Comparison of ENCODE assay signal across 28 cellular contexts in genomic region chr5:93606384-93606752, GRCh38. TPM values are rescaled to one million over a fixed set of nuclear protein-coding genes. Genes with fewer than 3 reads are reported as not detected.
"Had no signal": no experiment of that assay in that cellular context is flagged by ENCODE, and none has a peak within 500 bp of the region (broad histone marks: within the 10 kb centered on the region; RNA-seq: fewer than 3 reads in every experiment).

No MANE protein-coding gene starts in this region.

- H3K36me3 Mint-ChIP-seq: activated naive CD8-positive, alpha-beta T cell had no signal

- H3K9me3 Mint-ChIP-seq: activated T-helper 1 cell treated with anti-CD3 and anti-CD28 coated beads, Interleukin-12 subunit alpha, Interleukin-12 subunit beta, Interleukin-2, Interleukin-4 antibody, amounts not matched to agents 30 ng/mL and 10 ng/mL and 1 ng/mL, durations not matched to agents 14 hours and 24 hours and 36 hours; T-helper 1 cell treated with Interleukin-12 subunit alpha and Interleukin-12 subunit beta and Interleukin-4 antibody, amounts not matched to agents 30 μg/mL and 1 μg/mL, for 36 hours had no signal

- H3K9me3 ChIP-seq: breast epithelium, Peyer's patch, SJCRH30 had no signal

- H3K4me3 ChIP-seq: breast epithelium, Peyer's patch, SJCRH30 had no signal

- H3K27ac ChIP-seq: breast epithelium, Peyer's patch, RWPE1, SJCRH30 had no signal

- ATAC-seq: activated CD8-positive, alpha-beta T cell treated with anti-CD3 and anti-CD28 coated beads, Interleukin-2, amount 10 ng/mL, durations not matched to agents 7 days and 5 days had no signal

- H3K27me3 ChIP-seq: SJCRH30 had no signal

- H3K27ac Mint-ChIP-seq: activated CD8-positive, alpha-beta T cell treated with anti-CD3 and anti-CD28 coated beads, Interleukin-2, amount 10 ng/mL, durations not matched to agents 7 days and 5 days; activated naive CD8-positive, alpha-beta T cell; activated T-helper 1 cell treated with anti-CD3 and anti-CD28 coated beads, Interleukin-12 subunit alpha, Interleukin-12 subunit beta, Interleukin-2, Interleukin-4 antibody, amounts not matched to agents 30 ng/mL and 10 ng/mL and 1 ng/mL, durations not matched to agents 14 hours and 24 hours and 36 hours; T-helper 1 cell treated with Interleukin-12 subunit alpha and Interleukin-12 subunit beta and Interleukin-4 antibody, amounts not matched to agents 30 μg/mL and 1 μg/mL, for 36 hours had no signal

- DNase-seq: activated CD4-positive, alpha-beta T cell treated with anti-CD3 and anti-CD28 coated beads for 48 hours; activated CD4-positive, alpha-beta T cell treated with anti-CD3 and anti-CD28 coated beads, Interleukin-2, amount 50 U/mL, for 4 hours; activated CD4-positive, CD25-positive, alpha-beta regulatory T cell treated with anti-CD3 and anti-CD28 coated beads, Interleukin-2, amount 50 U/mL, for 72 hours; activated CD8-positive, alpha-beta memory T cell treated with anti-CD3 and anti-CD28 coated beads, Interleukin-2, amount 50 U/mL, for 48 hours; activated CD8-positive, alpha-beta T cell treated with anti-CD3 and anti-CD28 coated beads, Interleukin-2, amount 10 ng/mL, durations not matched to agents 7 days and 5 days; activated effector memory CD4-positive, alpha-beta T cell treated with Interleukin-2 at 50 U/mL for 16 hours; activated naive CD4-positive, alpha-beta T cell; activated T-cell treated with anti-CD3 and anti-CD28 coated beads, Interleukin-2, amount 50 U/mL, for 1 hour; amygdala; caudate nucleus; Karpas-422; MM.1S; NCI-H1105; NCI-H1436; NCI-H1694 treated with DMSO at 0.1 percent for 48 hours; NCI-H2029 treated with DMSO at 0.1 percent for 48 hours; NCI-H345; NCI-H510A; NK-92 treated with Interleukin-12 subunit alpha and Interleukin-12 subunit beta, amount 100 ng/mL, for 24 hours; OCI-M1; Peyer's patch; Right ventricle myocardium superior; SJCRH30 had no signal

- H3K4me3 Mint-ChIP-seq: activated CD8-positive, alpha-beta T cell treated with anti-CD3 and anti-CD28 coated beads, Interleukin-2, amount 10 ng/mL, durations not matched to agents 7 days and 5 days; activated naive CD8-positive, alpha-beta T cell; activated T-helper 1 cell treated with anti-CD3 and anti-CD28 coated beads, Interleukin-12 subunit alpha, Interleukin-12 subunit beta, Interleukin-2, Interleukin-4 antibody, amounts not matched to agents 30 ng/mL and 10 ng/mL and 1 ng/mL, durations not matched to agents 14 hours and 24 hours and 36 hours; T-helper 1 cell treated with Interleukin-12 subunit alpha and Interleukin-12 subunit beta and Interleukin-4 antibody, amounts not matched to agents 30 μg/mL and 1 μg/mL, for 36 hours had no signal

- H3K4me1 ChIP-seq: breast epithelium, SJCRH30 had no signal

- H3K36me3 ChIP-seq: breast epithelium, Peyer's patch, SJCRH30 had no signal

RNA-seq across cellular contexts. Expression of gene NR2F1, which starts 23.3 kb away (rescaled TPM):
- total RNA-seq: activated CD8-positive, alpha-beta T cell treated with anti-CD3 and anti-CD28 coated beads, Interleukin-2, amount 10 ng/mL, durations not matched to agents 7 days and 5 days; activated T-helper 1 cell treated with anti-CD3 and anti-CD28 coated beads, Interleukin-12 subunit alpha, Interleukin-12 subunit beta, Interleukin-2, Interleukin-4 antibody, amounts not matched to agents 30 ng/mL and 10 ng/mL and 1 ng/mL, durations not matched to agents 14 hours and 24 hours and 36 hours had no signal

RNA-seq across cellular contexts. Expression of gene NR2F1-AS1, which starts 25.3 kb away (rescaled TPM):
- total RNA-seq: activated CD8-positive, alpha-beta T cell treated with anti-CD3 and anti-CD28 coated beads, Interleukin-2, amount 10 ng/mL, durations not matched to agents 7 days and 5 days; activated T-helper 1 cell treated with anti-CD3 and anti-CD28 coated beads, Interleukin-12 subunit alpha, Interleukin-12 subunit beta, Interleukin-2, Interleukin-4 antibody, amounts not matched to agents 30 ng/mL and 10 ng/mL and 1 ng/mL, durations not matched to agents 14 hours and 24 hours and 36 hours had no signal
